In the genomic region with DNA sequence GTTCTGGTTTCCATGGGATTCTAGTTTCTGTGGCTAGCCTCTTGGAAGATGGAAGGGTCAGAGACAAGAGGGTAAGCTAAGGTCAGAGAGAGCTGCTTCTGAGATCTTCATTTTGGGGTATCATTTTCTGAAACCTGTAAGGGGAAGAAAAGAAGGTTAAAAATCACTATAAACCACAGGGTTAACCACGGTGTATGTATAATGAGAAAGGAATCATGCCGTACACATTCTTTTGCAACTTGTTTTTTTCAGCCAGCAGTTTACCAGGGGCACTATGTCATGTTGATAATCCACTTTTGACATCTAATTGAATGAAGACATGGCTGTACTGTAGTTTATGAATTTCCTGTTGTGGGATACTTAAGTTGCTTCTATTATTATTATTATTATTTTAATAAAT, we compare ENCODE assay signal across 28 cellular contexts.
DNase-seq lines count a peak whose midpoint lies in the region; ATAC-seq and TF ChIP-seq lines count a peak whose summit lies in the region.
"Had no signal": no experiment of that assay in that cellular context is flagged by ENCODE, and none has a peak within 500 bp of the region (broad histone marks: within the 10 kb centered on the region; RNA-seq: fewer than 3 reads in every experiment).

No MANE protein-coding gene starts in this region.

- no peaks in the 10 kb centered on the region for H3K27me3 ChIP-seq in thyroid gland
- H3K27me3 ChIP-seq: pancreas had no signal

- H3K27ac Mint-ChIP-seq in endothelial cell (ENCODE audit: unreplicated experiment): no peak overlapping the region
- H3K27ac Mint-ChIP-seq: activated CD8-positive, alpha-beta T cell treated with anti-CD3 and anti-CD28 coated beads for 36 hours; activated naive CD8-positive, alpha-beta T cell; nephron; T-helper 1 cell treated with Interleukin-12 subunit alpha and Interleukin-12 subunit beta and Interleukin-4 antibody, amounts not matched to agents 30 μg/mL and 1 μg/mL, for 36 hours had no signal

- intact Hi-C loops in thyroid gland (cut with DNase I): no loop called here

- no peak for ATAC-seq in GM21390 (IDR thresholded peaks at IDR 0.05; ENCODE audit: unreplicated experiment)
- ATAC-seq: activated CD4-positive, CD25-positive, alpha-beta regulatory T cell treated with anti-CD3 and anti-CD28 coated beads, Interleukin-2, amount 50 U/mL, for 24 hours; activated CD8-positive, alpha-beta T cell treated with anti-CD3 and anti-CD28 coated beads for 36 hours; pancreas had no signal

- H3K27ac ChIP-seq in thyroid gland: no peak overlapping the region
- H3K27ac ChIP-seq: pancreas, RWPE1 had no signal

- peaks cover 4% of the 10 kb centered on the region for H3K27me3 Mint-ChIP-seq in endothelial cell (ENCODE audit: unreplicated experiment)
- H3K27me3 Mint-ChIP-seq: activated CD8-positive, alpha-beta T cell treated with anti-CD3 and anti-CD28 coated beads for 36 hours; activated naive CD8-positive, alpha-beta T cell; central memory CD8-positive, alpha-beta T cell had no signal

- peaks cover 6% of the 10 kb centered on the region for H3K4me1 Mint-ChIP-seq in endothelial cell (ENCODE audit: unreplicated experiment)

- no peaks in the 10 kb centered on the region for H3K9me3 Mint-ChIP-seq in endothelial cell (ENCODE audit: unreplicated experiment)
- H3K9me3 Mint-ChIP-seq: activated CD8-positive, alpha-beta T cell treated with anti-CD3 and anti-CD28 coated beads for 36 hours; central memory CD8-positive, alpha-beta T cell; nephron; T-helper 1 cell treated with Interleukin-12 subunit alpha and Interleukin-12 subunit beta and Interleukin-4 antibody, amounts not matched to agents 30 μg/mL and 1 μg/mL, for 36 hours had no signal

- no peaks in the 10 kb centered on the region for H3K36me3 Mint-ChIP-seq in endothelial cell (ENCODE audit: low read depth, unreplicated experiment)

- TF ChIP-seq POLR2A in thyroid gland (IDR thresholded peaks at IDR 0.05): no peak

- in situ Hi-C loops in G401 (cut with HindIII; ENCODE audit: low sequenced_read_pairs): no loop called here

- no peak overlapping the region for H3K4me3 Mint-ChIP-seq in endothelial cell (ENCODE audit: unreplicated experiment)
- H3K4me3 Mint-ChIP-seq: activated CD8-positive, alpha-beta T cell treated with anti-CD3 and anti-CD28 coated beads for 36 hours; activated naive CD8-positive, alpha-beta T cell; central memory CD8-positive, alpha-beta T cell; nephron; T-helper 1 cell treated with Interleukin-12 subunit alpha and Interleukin-12 subunit beta and Interleukin-4 antibody, amounts not matched to agents 30 μg/mL and 1 μg/mL, for 36 hours had no signal

- DNase-seq in EH (ENCODE audit: low read depth) (peak; percentile 34), LHCN-M2 (ENCODE audit: low read depth) (peak; percentile 46), choroid plexus epithelial cell (ENCODE audit: low read depth) (peak; percentile 56), myocyte (ENCODE audit: low read depth) (peak; percentile 13), G401 (ENCODE audit: low spot score) (no peak), endothelial cell (ENCODE audit: low spot score) (no peak), thyroid gland (no peak)
- DNase-seq: activated CD8-positive, alpha-beta T cell treated with anti-CD3 and anti-CD28 coated beads for 36 hours; activated T-cell treated with anti-CD3 and anti-CD28 coated beads for 4 hours; aorta; C1 segment of cervical spinal cord; dermis blood vessel endothelial cell; DMS79; islet precursor cell; NCI-H1417; NCI-H2029 treated with DMSO at 0.1 percent for 48 hours; NCI-H446; NCI-H82; pancreas; stimulated activated CD4-positive, alpha-beta T cell treated with anti-CD3 and anti-CD28 coated beads, Interleukin-2, amount 100 ng/mL, for 24 hours; trophoblast cell had no signal

- no peak for TF ChIP-seq CTCF in choroid plexus epithelial cell (conservative IDR thresholded peaks at IDR 0.05; ENCODE audit: low read depth, low read length)
- no peak for TF ChIP-seq CTCF in endothelial cell (IDR thresholded peaks at IDR 0.05; ENCODE audit: unreplicated experiment)
- no peak for TF ChIP-seq CTCF in thyroid gland (IDR thresholded peaks at IDR 0.05)

- no peaks in the 10 kb centered on the region for H3K36me3 ChIP-seq in thyroid gland
- H3K36me3 ChIP-seq: pancreas had no signal

- peaks cover 0 to 10% of the 10 kb centered on the region in 2 donors for H3K4me1 ChIP-seq in thyroid gland
- H3K4me1 ChIP-seq: pancreas had no signal

- 86% methylated on average over 2 of the region's 2 CpGs for WGBS in thyroid gland, 2 donors

- H3K9me3 ChIP-seq in thyroid gland: no peaks in the 10 kb centered on the region
- H3K9me3 ChIP-seq: pancreas had no signal

- no peak overlapping the region for H3K4me3 ChIP-seq in choroid plexus epithelial cell (ENCODE audit: low read depth, low read length)
- no peak overlapping the region for H3K4me3 ChIP-seq in thyroid gland (replicated peaks in 1 of 3)
- H3K4me3 ChIP-seq: pancreas had no signal

Comparison
In these comparisons a context has a peak if more than half of its experiments do, and no peak if none do; other contexts are left out.
1. DNase-seq: peak in EH (single experiment), LHCN-M2 (single experiment), choroid plexus epithelial cell (single experiment) and myocyte (single experiment); none in G401 (single experiment), endothelial cell (single experiment) and thyroid gland (0 of 2).